ENCODE assay signal across 35 cellular contexts in genomic region chr12:76138656-76139055, GRCh38.
"Had no signal": no experiment of that assay in that cellular context is flagged by ENCODE, and none has a peak within 500 bp of the region (broad histone marks: within the 10 kb centered on the region; RNA-seq: fewer than 3 reads in every experiment).

No MANE protein-coding gene starts in this region.

- H3K27me3 ChIP-seq: MG63 had no signal

- H3K36me3 ChIP-seq: MG63 had no signal

- DNase-seq: Karpas-422, Kasumi-1, MG63, MM.1S, MV-4-11, NCI-H1048, NCI-H1092, NCI-H1092 treated with DMSO at 0.1 percent for 48 hours, NCI-H1105, NCI-H1105 treated with DMSO at 0.1 percent for 48 hours, NCI-H1417, NCI-H1417 treated with DMSO at 0.1 percent for 48 hours, NCI-H1436, NCI-H1436 treated with DMSO at 0.1 percent for 48 hours, NCI-H146, NCI-H1694, NCI-H1694 treated with DMSO at 0.1 percent for 48 hours, NCI-H187, NCI-H187 treated with DMSO at 0.1 percent for 48 hours, NCI-H1930, NCI-H2029, NCI-H2029 treated with DMSO at 0.1 percent for 48 hours, NCI-H2081, NCI-H2081 treated with DMSO at 0.1 percent for 48 hours, NCI-H2107, NCI-H2171, NCI-H2171 treated with DMSO at 0.1 percent for 48 hours, NCI-H2227 treated with DMSO at 0.1 percent for 48 hours, NCI-H226, NCI-H345, NCI-H446, NCI-H446 treated with DMSO at 0.1 percent for 48 hours, NCI-H510A, NCI-H510A treated with DMSO at 0.1 percent for 48 hours, NCI-H524 had no signal

- H3K4me3 ChIP-seq: MG63 had no signal
